In the genomic region with DNA sequence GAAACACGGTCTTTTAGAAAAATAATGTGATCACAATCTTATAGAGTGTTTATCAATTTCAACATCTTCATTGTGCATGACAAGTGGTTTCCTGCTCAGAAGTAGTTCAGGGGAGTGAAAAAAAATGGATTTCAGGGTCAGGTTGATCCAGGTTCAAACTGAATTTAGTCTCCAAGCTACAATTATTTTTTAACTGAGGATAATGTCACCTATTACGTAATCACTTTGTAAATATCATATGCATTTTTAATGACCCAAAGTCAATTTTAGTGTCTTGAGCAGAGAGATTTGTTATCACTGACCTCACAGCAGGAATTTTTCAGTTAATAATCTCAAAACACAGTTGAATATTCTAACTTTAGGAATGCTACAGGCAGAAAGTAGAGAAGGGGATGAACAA, we compare ENCODE assay signal across 2 cellular contexts.
TF ChIP-seq lines count a peak whose summit lies in the region.

No MANE protein-coding gene starts in this region.

TF ChIP-seq in HepG2, 621 proteins besides CTCF, POLR2A, EP300 and RAD21:
- TF ChIP-seq, protein P1, sequence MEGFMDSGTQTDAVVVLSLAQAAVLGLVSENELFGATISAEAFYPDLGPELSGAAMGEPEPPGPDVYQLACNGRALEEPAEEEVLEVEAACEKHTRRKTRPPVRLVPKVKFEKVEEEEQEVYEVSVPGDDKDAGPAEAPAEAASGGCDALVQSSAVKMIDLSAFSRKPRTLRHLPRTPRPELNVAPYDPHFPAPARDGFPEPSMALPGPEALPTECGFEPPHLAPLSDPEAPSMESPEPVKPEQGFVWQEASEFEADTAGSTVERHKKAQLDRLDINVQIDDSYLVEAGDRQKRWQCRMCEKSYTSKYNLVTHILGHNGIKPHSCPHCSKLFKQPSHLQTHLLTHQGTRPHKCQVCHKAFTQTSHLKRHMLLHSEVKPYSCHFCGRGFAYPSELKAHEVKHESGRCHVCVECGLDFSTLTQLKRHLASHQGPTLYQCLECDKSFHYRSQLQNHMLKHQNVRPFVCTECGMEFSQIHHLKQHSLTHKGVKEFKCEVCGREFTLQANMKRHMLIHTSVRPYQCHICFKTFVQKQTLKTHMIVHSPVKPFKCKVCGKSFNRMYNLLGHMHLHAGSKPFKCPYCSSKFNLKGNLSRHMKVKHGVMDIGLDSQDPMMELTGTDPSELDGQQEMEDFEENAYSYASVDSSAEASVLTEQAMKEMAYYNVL (CRISPR knock-in tag; IDR thresholded peaks at IDR 0.05; ENCODE audit: borderline replicate concordance), result no peak
- TF ChIP-seq ATF7 (IDR thresholded peaks at IDR 0.05) (0 out of 2 replicates have a peak, but pooled peaks have one; percentile 9), ATF7 (CRISPR knock-in tag; IDR thresholded peaks at IDR 0.05) (no peak), RARA (CRISPR knock-in tag; IDR thresholded peaks at IDR 0.05) (no peak), LCORL (IDR thresholded peaks at IDR 0.05) (no peak), LCORL (CRISPR knock-in tag; IDR thresholded peaks at IDR 0.05) (no peak), FOXO1 (CRISPR knock-in tag; IDR thresholded peaks at IDR 0.05) (no peak), ZNF556 (CRISPR knock-in tag; IDR thresholded peaks at IDR 0.05; ENCODE audit: borderline replicate concordance) (no peak), NR2F6 (IDR thresholded peaks at IDR 0.05) (no peak), NR2F6 (CRISPR knock-in tag; IDR thresholded peaks at IDR 0.05) (no peak), NFATC3 (CRISPR knock-in tag; IDR thresholded peaks at IDR 0.05) (no peak), HOXA5 (CRISPR knock-in tag; IDR thresholded peaks at IDR 0.05) (no peak), PHF20 (CRISPR knock-in tag; IDR thresholded peaks at IDR 0.05) (no peak), MED13 (CRISPR knock-in tag; IDR thresholded peaks at IDR 0.05) (no peak), FOSL2 (CRISPR knock-in tag; IDR thresholded peaks at IDR 0.05) (no peak), RFXAP (CRISPR knock-in tag; IDR thresholded peaks at IDR 0.05; ENCODE audit: borderline replicate concordance) (no peak), ARID2 (CRISPR knock-in tag; IDR thresholded peaks at IDR 0.05; ENCODE audit: borderline replicate concordance) (no peak), CEBPB (IDR thresholded peaks at IDR 0.05; ENCODE audit: borderline replicate concordance, low read depth, low read length) (peak; percentile 47)
- TF ChIP-seq, protein P2, sequence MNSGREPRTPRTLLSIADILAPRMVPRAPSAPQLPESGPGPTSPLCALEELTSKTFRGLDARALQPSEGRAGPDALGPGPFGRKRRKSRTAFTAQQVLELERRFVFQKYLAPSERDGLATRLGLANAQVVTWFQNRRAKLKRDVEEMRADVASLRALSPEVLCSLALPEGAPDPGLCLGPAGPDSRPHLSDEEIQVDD (CRISPR knock-in tag; IDR thresholded peaks at IDR 0.05; ENCODE audit: borderline replicate concordance), result no peak
- TF ChIP-seq, protein P3, sequence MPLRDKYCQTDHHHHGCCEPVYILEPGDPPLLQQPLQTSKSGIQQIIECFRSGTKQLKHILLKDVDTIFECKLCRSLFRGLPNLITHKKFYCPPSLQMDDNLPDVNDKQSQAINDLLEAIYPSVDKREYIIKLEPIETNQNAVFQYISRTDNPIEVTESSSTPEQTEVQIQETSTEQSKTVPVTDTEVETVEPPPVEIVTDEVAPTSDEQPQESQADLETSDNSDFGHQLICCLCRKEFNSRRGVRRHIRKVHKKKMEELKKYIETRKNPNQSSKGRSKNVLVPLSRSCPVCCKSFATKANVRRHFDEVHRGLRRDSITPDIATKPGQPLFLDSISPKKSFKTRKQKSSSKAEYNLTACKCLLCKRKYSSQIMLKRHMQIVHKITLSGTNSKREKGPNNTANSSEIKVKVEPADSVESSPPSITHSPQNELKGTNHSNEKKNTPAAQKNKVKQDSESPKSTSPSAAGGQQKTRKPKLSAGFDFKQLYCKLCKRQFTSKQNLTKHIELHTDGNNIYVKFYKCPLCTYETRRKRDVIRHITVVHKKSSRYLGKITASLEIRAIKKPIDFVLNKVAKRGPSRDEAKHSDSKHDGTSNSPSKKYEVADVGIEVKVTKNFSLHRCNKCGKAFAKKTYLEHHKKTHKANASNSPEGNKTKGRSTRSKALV (CRISPR knock-in tag; IDR thresholded peaks at IDR 0.05), result no peak
- TF ChIP-seq, protein P4, sequence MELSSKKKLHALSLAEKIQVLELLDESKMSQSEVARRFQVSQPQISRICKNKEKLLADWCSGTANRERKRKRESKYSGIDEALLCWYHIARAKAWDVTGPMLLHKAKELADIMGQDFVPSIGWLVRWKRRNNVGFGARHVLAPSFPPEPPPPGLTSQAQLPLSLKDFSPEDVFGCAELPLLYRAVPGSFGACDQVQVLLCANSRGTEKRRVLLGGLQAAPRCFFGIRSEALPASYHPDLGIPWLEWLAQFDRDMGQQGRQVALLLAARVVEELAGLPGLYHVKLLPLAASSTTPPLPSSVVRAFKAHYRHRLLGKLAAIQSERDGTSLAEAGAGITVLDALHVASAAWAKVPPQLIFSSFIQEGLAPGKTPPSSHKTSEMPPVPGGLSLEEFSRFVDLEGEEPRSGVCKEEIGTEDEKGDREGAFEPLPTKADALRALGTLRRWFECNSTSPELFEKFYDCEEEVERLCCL (CRISPR knock-in tag; IDR thresholded peaks at IDR 0.05; ENCODE audit: borderline replicate concordance), result no peak
TF ChIP-seq in HepG2: peak in this region for 2.

TF ChIP-seq in K562, 482 proteins besides CTCF, POLR2A, EP300 and RAD21 (continued from another document):
- TF ChIP-seq, protein P5, sequence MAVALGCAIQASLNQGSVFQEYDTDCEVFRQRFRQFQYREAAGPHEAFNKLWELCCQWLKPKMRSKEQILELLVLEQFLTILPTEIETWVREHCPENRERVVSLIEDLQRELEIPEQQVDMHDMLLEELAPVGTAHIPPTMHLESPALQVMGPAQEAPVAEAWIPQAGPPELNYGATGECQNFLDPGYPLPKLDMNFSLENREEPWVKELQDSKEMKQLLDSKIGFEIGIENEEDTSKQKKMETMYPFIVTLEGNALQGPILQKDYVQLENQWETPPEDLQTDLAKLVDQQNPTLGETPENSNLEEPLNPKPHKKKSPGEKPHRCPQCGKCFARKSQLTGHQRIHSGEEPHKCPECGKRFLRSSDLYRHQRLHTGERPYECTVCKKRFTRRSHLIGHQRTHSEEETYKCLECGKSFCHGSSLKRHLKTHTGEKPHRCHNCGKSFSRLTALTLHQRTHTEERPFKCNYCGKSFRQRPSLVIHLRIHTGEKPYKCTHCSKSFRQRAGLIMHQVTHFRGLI (CRISPR knock-in tag; IDR thresholded peaks at IDR 0.05), result no peak
- TF ChIP-seq ETS2 (tag; IDR thresholded peaks at IDR 0.05; ENCODE audit: borderline replicate concordance, poor library complexity, severe bottlenecking), result no peak
